ENCODE assay signal across 25 cellular contexts in the genomic region with DNA sequence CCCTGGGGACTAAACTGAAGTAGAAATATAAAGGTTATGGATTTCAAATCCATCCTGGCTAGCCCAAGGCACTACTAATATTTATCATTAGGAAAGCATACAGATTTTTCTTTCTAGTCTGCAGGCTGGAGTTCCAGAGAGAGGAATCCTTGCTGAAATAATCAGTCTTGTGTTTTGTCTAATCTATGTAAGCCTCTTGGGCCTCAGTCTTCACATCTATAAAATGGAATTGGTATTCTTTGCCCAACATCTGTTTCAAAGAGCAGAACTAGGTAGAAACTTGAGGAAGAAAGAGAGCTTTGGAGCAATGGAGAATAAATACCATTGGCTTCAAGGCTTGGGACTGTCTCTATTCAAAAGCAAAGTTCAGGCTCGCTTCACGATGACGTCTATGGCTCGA.
DNase-seq lines count a peak whose midpoint lies in the region; ATAC-seq, FAIRE-seq and TF ChIP-seq lines count a peak whose summit lies in the region.
"Had no signal": no experiment of that assay in that cellular context is flagged by ENCODE, and none has a peak within 500 bp of the region (broad histone marks: within the 10 kb centered on the region; RNA-seq: fewer than 3 reads in every experiment).

No MANE protein-coding gene starts in this region.

- TF ChIP-seq EP300 in HepG2 (IDR thresholded peaks at IDR 0.05; ENCODE audit: low read depth in 2 of 2, low read length in 2 of 2) (no peak), HepG2 (CRISPR knock-in tag; IDR thresholded peaks at IDR 0.05; ENCODE audit: borderline replicate concordance) (no peak), K562 (IDR thresholded peaks at IDR 0.05; ENCODE audit: low read length) (no peak)

- TF ChIP-seq POLR2A in HepG2 (IDR thresholded peaks at IDR 0.05; ENCODE audit: insufficient read depth in 1 of 2, low read depth in 2 of 2, low read length in 2 of 2) (no peak), right lobe of liver (IDR thresholded peaks at IDR 0.05) (no peak), K562 (conservative IDR thresholded peaks at IDR 0.05) (no peak), esophagus squamous epithelium (IDR thresholded peaks at IDR 0.05) (no peak)

- TF ChIP-seq CTCF in HepG2 (CRISPR knock-in tag; IDR thresholded peaks at IDR 0.05) (no peak), right lobe of liver (IDR thresholded peaks at IDR 0.05) (no peak), K562 (IDR thresholded peaks at IDR 0.05 in 2 of 3, conservative IDR thresholded peaks at IDR 0.05 in 1 of 3; ENCODE audit: insufficient read depth in 2 of 3, low read depth in 1 of 3, low read length in 3 of 3) (no peak), neutrophil (IDR thresholded peaks at IDR 0.05) (no peak), esophagus squamous epithelium (IDR thresholded peaks at IDR 0.05) (no peak)

- no peak for TF ChIP-seq RAD21 in HepG2 (CRISPR knock-in tag; IDR thresholded peaks at IDR 0.05)
- no peak for TF ChIP-seq RAD21 in K562 (CRISPR knock-in tag; conservative IDR thresholded peaks at IDR 0.05 in 1 of 2, IDR thresholded peaks at IDR 0.05 in 1 of 2)

- no peak for FAIRE-seq in HepG2 (lab: Jason Lieb, UNC)
- FAIRE-seq in K562 (lab: Jason Lieb, UNC), result no peak
- FAIRE-seq: A549, GM12878, GM12892, GM18507 had no signal

- H3K4me3 ChIP-seq in HepG2 (replicated peaks in 1 of 3; ENCODE audit: insufficient read depth in 1 of 3, low read depth in 2 of 3, low read length in 3 of 3) (no peak overlapping the region), right lobe of liver (no peak overlapping the region), K562 (no peak overlapping the region), neutrophil (ENCODE audit: low read depth in 1 of 2, low read length in 1 of 2) (no peak overlapping the region), esophagus squamous epithelium (no peak overlapping the region)
- H3K4me3 ChIP-seq: A549; BLaER1 treated with 17β-estradiol and CSF1 and Interleukin-3, amounts not matched to agents 10 nM and 100 nM; GM12878 had no signal

- H3K36me3 ChIP-seq in HepG2 (replicated peaks in 1 of 2; ENCODE audit: control insufficient read depth in 1 of 2, insufficient read depth in 2 of 2, low read length in 2 of 2) (no peaks in the 10 kb centered on the region), right lobe of liver (no peaks in the 10 kb centered on the region), K562 (ENCODE audit: control insufficient read depth, insufficient read depth, low read length) (no peaks in the 10 kb centered on the region), neutrophil (no peaks in the 10 kb centered on the region), esophagus squamous epithelium (peaks cover 0 to 36% (median 0%) of the 10 kb centered on the region in 3 donors)
- H3K36me3 ChIP-seq: BLaER1 treated with 17β-estradiol and CSF1 and Interleukin-3, amounts not matched to agents 10 nM and 100 nM had no signal

- 41% methylated on average over 4 of the region's 4 CpGs for whole genome bisulfite sequencing in HepG2 (ENCODE audit: low lambda C conversion rate)
- WGBS in right lobe of liver (ENCODE audit: insufficient coverage, low coverage, low lambda C conversion rate, missing lambda C conversion rate), result 93% methylated on average over 4 of the region's 4 CpGs
- 0% methylated on average over 4 of the region's 4 CpGs for WGBS in K562 (ENCODE audit: insufficient coverage, low coverage, missing lambda C conversion rate)
- 100% methylated on average over 4 of the region's 4 CpGs for WGBS in esophagus squamous epithelium, 2 donors

- CTCF ChIA-PET in HepG2 (lab: Yijun Ruan, JAX; ENCODE audit: low intra/inter-chr PET ratio, low total read pairs), result no interaction called here
- CTCF ChIA-PET in K562 (lab: Yijun Ruan, JAX; ENCODE audit: low intra/inter-chr PET ratio), result no interaction called here

- intact Hi-C loops in HepG2 (cut with micrococcal nuclease; ENCODE audit: unreplicated experiment) (no loop called here), right lobe of liver (cut with DNase I) (no loop called here), K562 (cut with micrococcal nuclease) (no loop called here), esophagus squamous epithelium (cut with DNase I) (loop anchor here (10.0 kb wide), 1 partner anchor 390 kb away; no protein-coding TSS in a partner anchor)

- H3K27ac ChIP-seq in HepG2 (ENCODE audit: extremely low read length, insufficient read depth, low read length), result no peak overlapping the region
- no peak overlapping the region for H3K27ac ChIP-seq in right lobe of liver
- no peak overlapping the region for H3K27ac ChIP-seq in K562 (ENCODE audit: extremely low read depth, low read depth, low read length)
- peak overlapping the region; percentile 79 for H3K27ac ChIP-seq in neutrophil
- no peak overlapping the region for H3K27ac ChIP-seq in esophagus squamous epithelium
- H3K27ac ChIP-seq: 22Rv1, A549, C4-2B had no signal

- no peak for ATAC-seq in HepG2
- no peak for ATAC-seq in right lobe of liver
- ATAC-seq in K562, result no peak
- ATAC-seq: A549, GM12878 had no signal

- POLR2A ChIA-PET in HepG2 (lab: Yijun Ruan, JAX), result no interaction called here
- POLR2A ChIA-PET in K562 (lab: Yijun Ruan, JAX), result no interaction called here

- no peak for DNase-seq in HepG2 (ENCODE audit: low spot score)
- no peak for DNase-seq in right lobe of liver
- DNase-seq in K562 (ENCODE audit: extremely low read depth in 1 of 4, low spot score in 3 of 4), result no peak
- no peak for DNase-seq in NCI-H187 treated with DMSO at 0.1 percent for 48 hours (lab: John Stamatoyannopoulos, UW)
- DNase-seq in esophagus squamous epithelium (lab: John Stamatoyannopoulos, UW), result no peak
- DNase-seq: AML-193; CD4-positive, alpha-beta memory T cell; CD4-positive, CD25-positive, alpha-beta regulatory T cell; CD8-positive, alpha-beta memory T cell; COR-L47; DMS 273 treated with DMSO at 0.1 percent for 48 hours; DMS153; DMS53; DMS79; DND-41; EL; GDM1 had no signal

- H2AFZ ChIP-seq in HepG2 (ENCODE audit: low read length) (no peak overlapping the region), K562 (ENCODE audit: low read depth, low read length) (no peak overlapping the region)

- H3K27me3 ChIP-seq in HepG2 (ENCODE audit: control insufficient read depth in 1 of 2, insufficient read depth in 2 of 2, low read length in 2 of 2), result peaks cover 0 to 6% of the 10 kb centered on the region in 2 experiments; a peak in 2 of 5 replicates
- H3K27me3 ChIP-seq in right lobe of liver, result no peaks in the 10 kb centered on the region
- peaks cover 16 to 43% of the 10 kb centered on the region in 2 experiments for H3K27me3 ChIP-seq in K562 (ENCODE audit: control insufficient read depth in 2 of 2, insufficient read depth in 2 of 2, low read length in 2 of 2)
- no peaks in the 10 kb centered on the region for H3K27me3 ChIP-seq in neutrophil
- no peaks in the 10 kb centered on the region for H3K27me3 ChIP-seq in esophagus squamous epithelium
- H3K27me3 ChIP-seq: BLaER1 treated with 17β-estradiol and CSF1 and Interleukin-3, amounts not matched to agents 10 nM and 100 nM had no signal

- H3K79me2 ChIP-seq in HepG2 (ENCODE audit: insufficient read depth, low read length) (no peaks in the 10 kb centered on the region), K562 (ENCODE audit: control insufficient read depth, insufficient read depth, low read length) (no peaks in the 10 kb centered on the region)

- H4K20me1 ChIP-seq in HepG2 (ENCODE audit: insufficient read depth, low read length) (no peaks in the 10 kb centered on the region), K562 (replicated peaks; ENCODE audit: control insufficient read depth, insufficient read depth, low read length) (no peaks in the 10 kb centered on the region)
- H4K20me1 ChIP-seq: BLaER1 treated with 17β-estradiol and CSF1 and Interleukin-3, amounts not matched to agents 10 nM and 100 nM had no signal

- H3K9me3 ChIP-seq in HepG2 (ENCODE audit: low read length) (0 out of 2 replicates have a peak, but pooled peaks cover 5% of the 10 kb centered on the region), right lobe of liver (no peaks in the 10 kb centered on the region), K562 (replicated peaks; ENCODE audit: control insufficient read depth, insufficient read depth, low read depth, low read length) (no peaks in the 10 kb centered on the region), neutrophil (no peaks in the 10 kb centered on the region), esophagus squamous epithelium (no peaks in the 10 kb centered on the region)

- H3K4me2 ChIP-seq in HepG2 (ENCODE audit: low read depth, low read length), result no peak overlapping the region
- no peak overlapping the region for H3K4me2 ChIP-seq in K562 (ENCODE audit: insufficient read depth, low read length)
- H3K4me2 ChIP-seq: A549 had no signal

- H3K9ac ChIP-seq in HepG2 (ENCODE audit: insufficient read depth, low read depth, low read length) (no peak overlapping the region), K562 (ENCODE audit: insufficient read depth in 1 of 2, low read depth in 2 of 2, low read length in 2 of 2) (no peak overlapping the region)
- H3K9ac ChIP-seq: BLaER1 treated with 17β-estradiol and CSF1 and Interleukin-3, amounts not matched to agents 10 nM and 100 nM had no signal

- in situ Hi-C loops in HepG2 (cut with HindIII; ENCODE audit: extremely low pct_ligation_motif_present, low pct_unique_long_range_greater_than_20kb) (no loop called here), K562 (cut with MboI) (no loop called here)

- H3K9me1 ChIP-seq in K562 (ENCODE audit: control insufficient read depth, insufficient read depth, low read length), result no peaks in the 10 kb centered on the region

- BruUV-seq in HepG2 (replicated peaks; lab: Mats Ljungman, UMichigan) (no TSS peak), K562 (replicated peaks; lab: Mats Ljungman, UMichigan) (no TSS peak)

- H3K4me1 ChIP-seq in HepG2 (ENCODE audit: insufficient read depth, low read length), result peaks cover 24% of the 10 kb centered on the region
- no peaks in the 10 kb centered on the region for H3K4me1 ChIP-seq in right lobe of liver
- H3K4me1 ChIP-seq in K562 (replicated peaks in 1 of 2; ENCODE audit: control insufficient read depth in 2 of 2, insufficient read depth in 2 of 2, low read length in 2 of 2), result no peaks in the 10 kb centered on the region
- peaks cover 0 to 15% of the 10 kb centered on the region in 2 experiments for H3K4me1 ChIP-seq in neutrophil (ENCODE audit: control insufficient read depth in 1 of 2, insufficient read depth in 1 of 2, low read depth in 1 of 2, low read length in 1 of 2)
- peaks cover 0 to 7% (median 0%) of the 10 kb centered on the region in 3 donors for H3K4me1 ChIP-seq in esophagus squamous epithelium

TF ChIP-seq in HepG2, 621 proteins besides CTCF, POLR2A, EP300 and RAD21:
- TF ChIP-seq RFX3 (CRISPR knock-in tag; IDR thresholded peaks at IDR 0.05) (no peak), ZNF629 (CRISPR knock-in tag; conservative IDR thresholded peaks at IDR 0.05) (peak; percentile 69; the same call in 1 of the 2 replicates), CHD4 (IDR thresholded peaks at IDR 0.05; ENCODE audit: borderline replicate concordance, low read length) (0 out of 2 replicates have a peak, but pooled peaks have one; percentile 24)

TF ChIP-seq in K562, 482 proteins besides CTCF, POLR2A, EP300 and RAD21 (continues in another document):
- TF ChIP-seq THRAP3 (IDR thresholded peaks at IDR 0.05; ENCODE audit: borderline replicate concordance) (no peak), SMC3 (conservative IDR thresholded peaks at IDR 0.05; ENCODE audit: insufficient read depth, low read depth, low read length) (no peak), MYNN (IDR thresholded peaks at IDR 0.05) (no peak), MYNN (CRISPR knock-in tag; IDR thresholded peaks at IDR 0.05) (no peak)

Comparison
In these comparisons a context has a peak if more than half of its experiments do, and no peak if none do; other contexts are left out.
1. Of the 241 proteins assayed by ChIP-seq in both HepG2 and K562: peak only in HepG2: CHD4; only in K562: none; in both: none; in neither: 240.